In the genomic region with DNA sequence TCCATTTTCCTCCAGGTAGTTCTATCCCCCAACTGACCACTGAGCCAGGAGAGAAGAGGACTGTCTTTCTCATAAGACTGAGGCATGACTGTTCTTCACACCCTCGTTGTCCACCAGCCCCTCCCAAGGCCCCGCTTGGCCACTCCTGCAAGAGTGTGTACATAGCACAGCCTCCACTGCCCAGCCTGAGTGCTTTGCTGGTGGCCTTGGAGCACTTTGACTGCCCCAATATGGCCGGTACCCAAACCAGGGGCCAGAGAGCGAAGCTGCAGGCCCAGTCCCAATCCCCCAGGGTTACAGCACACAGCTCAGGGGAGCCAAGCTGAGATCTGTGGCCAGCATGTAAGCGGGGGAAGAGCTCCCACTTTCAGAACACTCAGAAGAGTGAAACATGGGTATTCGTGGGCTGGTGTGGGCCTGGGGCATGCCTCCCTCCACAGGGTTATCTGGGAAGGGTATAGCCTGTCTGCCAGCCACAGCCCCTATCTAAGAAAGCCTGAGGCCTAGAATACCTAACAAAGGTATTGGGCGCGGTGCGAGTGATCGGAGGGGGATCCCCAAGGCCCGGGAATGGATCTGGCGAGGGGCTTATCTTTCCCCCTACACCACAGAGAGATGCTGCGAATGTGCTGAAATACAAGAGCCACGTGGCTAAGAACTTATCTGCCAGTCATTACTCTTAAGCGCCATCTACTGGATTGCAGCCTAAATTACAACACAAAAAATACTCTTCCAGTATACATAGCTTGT, we compare ENCODE assay signal across 8 cellular contexts.
DNase-seq lines count a peak whose midpoint lies in the region; ATAC-seq and TF ChIP-seq lines count a peak whose summit lies in the region.

No MANE protein-coding gene starts in this region.

- H3K27ac Mint-ChIP-seq in chondrocyte (ENCODE audit: unreplicated experiment) = no peak overlapping the region

- no peaks in the 10 kb centered on the region for H3K36me3 ChIP-seq in NT2/D1 (ENCODE audit: insufficient read depth, insufficient read length, low read length)
- H3K36me3 ChIP-seq in neural cell (ENCODE audit: insufficient read depth, low read length) = no peaks in the 10 kb centered on the region

- H3K9me3 ChIP-seq in NT2/D1 (ENCODE audit: insufficient read depth, low read length) (peaks cover 5% of the 10 kb centered on the region; the same call in 1 of the 2 replicates), neural cell (ENCODE audit: low read length) (no peaks in the 10 kb centered on the region)

- intact Hi-C loops in lower leg skin (cut with DNase I; ENCODE audit: low total_unique reads) = no loop called here

- H3K4me3 Mint-ChIP-seq in chondrocyte (ENCODE audit: unreplicated experiment) = no peak overlapping the region

- H3K9me3 Mint-ChIP-seq in chondrocyte (ENCODE audit: low read depth) = peaks cover 27% of the 10 kb centered on the region

- H3K36me3 Mint-ChIP-seq in chondrocyte (ENCODE audit: low read depth) = peaks cover 15% of the 10 kb centered on the region

- H3K27me3 ChIP-seq in NT2/D1 (ENCODE audit: insufficient read depth, insufficient read length) = no peaks in the 10 kb centered on the region
- no peaks in the 10 kb centered on the region for H3K27me3 ChIP-seq in neural cell (ENCODE audit: insufficient read depth, low read depth, low read length)

- H3F3A ChIP-seq in neural cell (ENCODE audit: insufficient read depth, low read length, poor library complexity, severe bottlenecking) = no peaks in the 10 kb centered on the region

- H3K4me1 ChIP-seq in NT2/D1 (ENCODE audit: insufficient read depth, insufficient read length) = no peaks in the 10 kb centered on the region

- no peaks in the 10 kb centered on the region for H3K9me2 ChIP-seq in neural cell (ENCODE audit: insufficient read depth, low read length)

- DNase-seq in COLO829 (ENCODE audit: low spot score) = peak; percentile 50
- peak; percentile 65 for DNase-seq in NT2/D1 (ENCODE audit: low read depth, low spot score)
- DNase-seq in chondrocyte (ENCODE audit: low spot score) = peak; percentile 72
- DNase-seq in stimulated activated CD4-positive, alpha-beta T cell treated with anti-CD3 and anti-CD28 coated beads, Interleukin-4, amount 100 ng/mL, for 1 hour = no peak
- DNase-seq in lower leg skin (ENCODE audit: low spot score in 2 of 2) = no peak

- TF ChIP-seq EP300 in neural cell (conservative IDR thresholded peaks at IDR 0.05; ENCODE audit: poor library complexity, severe bottlenecking) = no peak

- no peak overlapping the region for H3K4me2 ChIP-seq in neural cell (ENCODE audit: low read length)

- TF ChIP-seq POLR2A in lower leg skin (IDR thresholded peaks at IDR 0.05) = no peak

- no peaks in the 10 kb centered on the region for H4K20me1 ChIP-seq in neural cell (ENCODE audit: insufficient read depth)

- H3K4me3 ChIP-seq in NT2/D1 (ENCODE audit: insufficient read length, low read depth) (no peak overlapping the region), neural cell (ENCODE audit: low read length) (no peak overlapping the region), lower leg skin (ENCODE audit: low read depth, poor library complexity, severe bottlenecking) (no peak overlapping the region)

- no peak overlapping the region for H3K27ac ChIP-seq in neural cell (ENCODE audit: low read length)

- WGBS in lower leg skin, 2 donors = 82% methylated on average over 14 to 15 of the region's 15 CpGs

- no peak overlapping the region for H2AFZ ChIP-seq in neural cell (ENCODE audit: low read depth, low read length)

- TF ChIP-seq CTCF in chondrocyte (IDR thresholded peaks at IDR 0.05) (peak; percentile 72), neural cell (IDR thresholded peaks at IDR 0.05; ENCODE audit: poor library complexity, severe bottlenecking) (peak; percentile 17), lower leg skin (IDR thresholded peaks at IDR 0.05) (no peak)

- ATAC-seq in GM18858 (IDR thresholded peaks at IDR 0.05; ENCODE audit: unreplicated experiment) = peak; percentile 88
- peak; percentile 13 for ATAC-seq in HG03066 (IDR thresholded peaks at IDR 0.05; ENCODE audit: low read depth, unreplicated experiment)

- H3K9ac ChIP-seq in NT2/D1 (ENCODE audit: insufficient read length, low read depth) (no peak overlapping the region), neural cell (ENCODE audit: low read length) (no peak overlapping the region)

- H3K79me2 ChIP-seq in neural cell (replicated peaks; ENCODE audit: insufficient read depth, low read length) = no peaks in the 10 kb centered on the region

- H3K4me1 Mint-ChIP-seq in chondrocyte (ENCODE audit: low read depth) = peaks cover 3% of the 10 kb centered on the region

- no peaks in the 10 kb centered on the region for H3K27me3 Mint-ChIP-seq in chondrocyte (ENCODE audit: low read depth)

- TF ChIP-seq RAD21 in neural cell (conservative IDR thresholded peaks at IDR 0.05) = no peak

TF ChIP-seq in neural cell, 6 proteins besides CTCF, POLR2A, EP300 and RAD21:
- TF ChIP-seq POLR2AphosphoS5 (IDR thresholded peaks at IDR 0.05) (no peak), EZH2 (IDR thresholded peaks at IDR 0.05; ENCODE audit: borderline replicate concordance, insufficient read depth, low read length, poor library complexity, severe bottlenecking) (no peak), MXI1 (conservative IDR thresholded peaks at IDR 0.05; ENCODE audit: poor library complexity, severe bottlenecking) (no peak), SMC3 (conservative IDR thresholded peaks at IDR 0.05; ENCODE audit: poor library complexity) (no peak), TAF1 (IDR thresholded peaks at IDR 0.05; ENCODE audit: low read depth) (no peak), REST (IDR thresholded peaks at IDR 0.05; ENCODE audit: borderline replicate concordance) (no peak)

Comparison
In these comparisons a context has a peak if more than half of its experiments do, and no peak if none do; other contexts are left out.
1. DNase-seq: peak in COLO829 (single experiment), NT2/D1 (single experiment) and chondrocyte (single experiment); none in stimulated activated CD4-positive, alpha-beta T cell treated with anti-CD3 and anti-CD28 coated beads, Interleukin-4, amount 100 ng/mL, for 1 hour (single experiment) and lower leg skin (0 of 2).
2. CTCF ChIP-seq: peak in chondrocyte (single experiment) and neural cell (single experiment); none in lower leg skin (0 of 3).